1 cellular context compared by ENCODE assay signal in genomic region chr10:97612386-97612785, GRCh38.
TF ChIP-seq lines count a peak whose summit lies in the region.

No MANE protein-coding gene starts in this region.

TF ChIP-seq in SK-N-SH treated with all-trans-retinoic acid at 6 μM for 48 hours, 23 proteins besides CTCF, POLR2A, EP300 and RAD21 (continued from another document):
- no peak for TF ChIP-seq PATZ1 (CRISPR knock-in tag; IDR thresholded peaks at IDR 0.05; ENCODE audit: borderline replicate concordance)
- no peak for TF ChIP-seq CSDC2 (CRISPR knock-in tag; IDR thresholded peaks at IDR 0.05)
